Comparison of ENCODE assay signal across 17 cellular contexts in the genomic region with DNA sequence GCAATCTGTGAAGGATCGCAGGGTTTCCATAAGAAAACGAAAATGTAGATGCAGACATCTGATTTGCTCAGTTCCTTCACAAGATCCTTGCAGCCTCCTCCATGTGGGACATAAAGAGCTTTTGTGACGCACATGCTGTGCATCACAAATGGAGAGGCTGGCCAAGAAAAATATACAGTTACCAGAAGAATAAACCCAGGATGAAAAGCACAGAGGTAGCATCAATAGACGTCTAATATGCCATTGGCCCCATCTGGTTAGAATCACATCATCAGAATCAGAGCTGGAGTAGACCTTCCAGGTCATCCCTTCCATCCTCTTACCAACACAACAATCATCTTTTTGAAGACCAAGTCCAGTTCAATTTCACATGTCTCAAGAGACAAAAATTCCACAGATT.
DNase-seq lines count a peak whose midpoint lies in the region; TF ChIP-seq lines count a peak whose summit lies in the region.
"Had no signal": no experiment of that assay in that cellular context is flagged by ENCODE, and none has a peak within 500 bp of the region (broad histone marks: within the 10 kb centered on the region; RNA-seq: fewer than 3 reads in every experiment).

No MANE protein-coding gene starts in this region.

- H3K27me3 ChIP-seq in CD4-positive, alpha-beta memory T cell (ENCODE audit: insufficient read depth, low read length), result no peaks in the 10 kb centered on the region

- no peaks in the 10 kb centered on the region for H3K9me3 ChIP-seq in CD4-positive, alpha-beta memory T cell (ENCODE audit: control insufficient read depth in 1 of 2, low read length in 2 of 2)
- H3K9me3 ChIP-seq: A549, Caco-2, HAP-1 had no signal

- H3K27ac ChIP-seq in CD4-positive, alpha-beta memory T cell (ENCODE audit: low read depth, low read length), result no peak overlapping the region
- H3K27ac ChIP-seq: A549 had no signal

- POLR2A ChIA-PET in CD4-positive, alpha-beta memory T cell (lab: Charles Lee; ENCODE audit: partially characterized antibody), result no interaction called here

- no peak overlapping the region for H3K4me3 Mint-ChIP-seq in CD4-positive, alpha-beta memory T cell
- H3K4me3 Mint-ChIP-seq: CD8-positive, alpha-beta T cell; HFFc6 had no signal

- TF ChIP-seq CTCF in astrocyte of the spinal cord (IDR thresholded peaks at IDR 0.05; ENCODE audit: low read depth, low read length), result no peak

- CTCF ChIA-PET in CD4-positive, alpha-beta memory T cell (lab: Charles Lee; ENCODE audit: partially characterized antibody), result no interaction called here

- in situ Hi-C loops in astrocyte of the spinal cord (cut with HindIII; ENCODE audit: low sequenced_read_pairs), result no loop called here

- no peak overlapping the region for H3K4me3 ChIP-seq in astrocyte of the spinal cord (ENCODE audit: low read depth, low read length)
- no peak overlapping the region for H3K4me3 ChIP-seq in CD4-positive, alpha-beta memory T cell (ENCODE audit: low read length in 2 of 2)
- H3K4me3 ChIP-seq: A549, HAP-1 had no signal

- no peak overlapping the region for H3K27ac Mint-ChIP-seq in CD4-positive, alpha-beta memory T cell
- H3K27ac Mint-ChIP-seq: CD8-positive, alpha-beta T cell; HFFc6 had no signal

- DNase-seq in NCI-H460 (ENCODE audit: extremely low read depth, low read depth) (peak; percentile 11), astrocyte of the spinal cord (ENCODE audit: low read depth, low spot score) (peak; percentile 63), iris pigment epithelial cell (ENCODE audit: low read depth) (peak; percentile 24), NCI-H82 treated with DMSO at 0.1 percent for 48 hours (lab: John Stamatoyannopoulos, UW; ENCODE audit: unreplicated experiment) (no peak), kidney tubule cell (ENCODE audit: low spot score) (no peak)
- DNase-seq in CD4-positive, alpha-beta memory T cell, result no peak
- DNase-seq: 8988T; ACHN; C1 segment of cervical spinal cord; Caco-2; CD8-positive, alpha-beta T cell; DMS153; DND-41; GOT3; HFFc6 had no signal

- H3K9me3 Mint-ChIP-seq in CD4-positive, alpha-beta memory T cell, result peaks cover 0 to 11% (median 3%) of the 10 kb centered on the region in 8 donors
- H3K9me3 Mint-ChIP-seq: CD8-positive, alpha-beta T cell had no signal

- H3K36me3 Mint-ChIP-seq in CD4-positive, alpha-beta memory T cell, result no peaks in the 10 kb centered on the region
- H3K36me3 Mint-ChIP-seq: CD8-positive, alpha-beta T cell had no signal

- no peaks in the 10 kb centered on the region for H3K4me1 Mint-ChIP-seq in CD4-positive, alpha-beta memory T cell

- intact Hi-C loops in CD4-positive, alpha-beta memory T cell (cut with micrococcal nuclease), result no loop called here

- no peaks in the 10 kb centered on the region for H3K27me3 Mint-ChIP-seq in CD4-positive, alpha-beta memory T cell

- H3K36me3 ChIP-seq in CD4-positive, alpha-beta memory T cell (ENCODE audit: insufficient read depth, low read length), result no peaks in the 10 kb centered on the region
- H3K36me3 ChIP-seq: HAP-1 had no signal

- no peaks in the 10 kb centered on the region for H3K4me1 ChIP-seq in CD4-positive, alpha-beta memory T cell (ENCODE audit: insufficient read depth, low read length)
- H3K4me1 ChIP-seq: A549, Caco-2 had no signal

Comparison
In these comparisons a context has a peak if more than half of its experiments do, and no peak if none do; other contexts are left out.
1. DNase-seq: peak in NCI-H460 (single experiment), astrocyte of the spinal cord (single experiment) and iris pigment epithelial cell (single experiment); none in NCI-H82 treated with DMSO at 0.1 percent for 48 hours (single experiment), kidney tubule cell (single experiment) and CD4-positive, alpha-beta memory T cell (0 of 5).